ENCODE assay signal across 1 cellular context in genomic region chr9:137114613-137115393, GRCh38.
TF ChIP-seq lines count a peak whose summit lies in the region.

TSS of gene DPP7 (minus strand) at chr9:137114733. CDS start at chr9:137114713, 20 bp downstream.

TF ChIP-seq in K562, 482 proteins besides CTCF, POLR2A, EP300 and RAD21 (continued from another document and continues in another):
- TF ChIP-seq POLR3G (IDR thresholded peaks at IDR 0.05; ENCODE audit: extremely low read depth, insufficient read length, insufficient replicate concordance) (no peak), MIER1 (IDR thresholded peaks at IDR 0.05; ENCODE audit: low read depth) (no peak), SMARCB1 (IDR thresholded peaks at IDR 0.05; ENCODE audit: insufficient read length, low read depth) (no peak), ILF3 (IDR thresholded peaks at IDR 0.05; ENCODE audit: borderline replicate concordance) (peak; percentile 54; the same call in 1 of the 2 replicates), NBN (IDR thresholded peaks at IDR 0.05; ENCODE audit: low read depth) (no peak), ZNF347 (CRISPR knock-in tag; IDR thresholded peaks at IDR 0.05; ENCODE audit: low read depth) (no peak), ZKSCAN8 (CRISPR knock-in tag; IDR thresholded peaks at IDR 0.05) (no peak), MCM5 (IDR thresholded peaks at IDR 0.05; ENCODE audit: low read depth) (no peak), ZNF184 (CRISPR knock-in tag; IDR thresholded peaks at IDR 0.05) (no peak), CBFB (CRISPR knock-in tag; IDR thresholded peaks at IDR 0.05) (no peak), STAT6 (CRISPR knock-in tag; IDR thresholded peaks at IDR 0.05) (no peak), ZNF197 (CRISPR knock-in tag; IDR thresholded peaks at IDR 0.05; ENCODE audit: low read depth) (no peak), ARID3B (CRISPR knock-in tag; IDR thresholded peaks at IDR 0.05; ENCODE audit: borderline replicate concordance) (no peak), GABPB2 (CRISPR knock-in tag; conservative IDR thresholded peaks at IDR 0.05) (no peak), NCOA6 (IDR thresholded peaks at IDR 0.05) (no peak), NFRKB (IDR thresholded peaks at IDR 0.05; ENCODE audit: low read depth) (no peak), ZEB2 (IDR thresholded peaks at IDR 0.05) (no peak), GTF2A2 (tag; IDR thresholded peaks at IDR 0.05) (no peak), NFIX (CRISPR knock-in tag; IDR thresholded peaks at IDR 0.05; ENCODE audit: low read depth) (no peak), YBX1 (IDR thresholded peaks at IDR 0.05) (no peak), GABPA (tag; conservative IDR thresholded peaks at IDR 0.05; ENCODE audit: low read depth) (peak; percentile 26; the same call in 1 of the 2 replicates), PRMT5 (CRISPR knock-in tag; IDR thresholded peaks at IDR 0.05) (no peak), HNRNPUL1 (IDR thresholded peaks at IDR 0.05; ENCODE audit: low read length) (no peak), ARID2 (IDR thresholded peaks at IDR 0.05) (no peak), FOXK2 (conservative IDR thresholded peaks at IDR 0.05 in 1 of 2, IDR thresholded peaks at IDR 0.05 in 1 of 2; ENCODE audit: low read depth in 2 of 2) (no peak), HMGXB4 (CRISPR knock-in tag; IDR thresholded peaks at IDR 0.05) (no peak), KDM5B (IDR thresholded peaks at IDR 0.05; ENCODE audit: insufficient replicate concordance, low read depth, low read length) (peak; percentile 40), DNMT1 (IDR thresholded peaks at IDR 0.05) (no peak), PHB2 (IDR thresholded peaks at IDR 0.05; ENCODE audit: low read depth) (no peak), CHCHD3 (CRISPR knock-in tag; IDR thresholded peaks at IDR 0.05) (no peak), KDM2B (CRISPR knock-in tag; IDR thresholded peaks at IDR 0.05) (peak; percentile 19; the same call in 1 of the 2 replicates), JUN (IDR thresholded peaks at IDR 0.05; ENCODE audit: borderline replicate concordance, low read depth, low read length) (peak; percentile 27; the same call in 1 of the 2 replicates), JUN (CRISPR knock-in tag; IDR thresholded peaks at IDR 0.05; ENCODE audit: borderline replicate concordance) (peak; percentile 52; the same call in 1 of the 2 replicates), THRAP3 (IDR thresholded peaks at IDR 0.05; ENCODE audit: borderline replicate concordance) (no peak)
- TF ChIP-seq, protein P1, sequence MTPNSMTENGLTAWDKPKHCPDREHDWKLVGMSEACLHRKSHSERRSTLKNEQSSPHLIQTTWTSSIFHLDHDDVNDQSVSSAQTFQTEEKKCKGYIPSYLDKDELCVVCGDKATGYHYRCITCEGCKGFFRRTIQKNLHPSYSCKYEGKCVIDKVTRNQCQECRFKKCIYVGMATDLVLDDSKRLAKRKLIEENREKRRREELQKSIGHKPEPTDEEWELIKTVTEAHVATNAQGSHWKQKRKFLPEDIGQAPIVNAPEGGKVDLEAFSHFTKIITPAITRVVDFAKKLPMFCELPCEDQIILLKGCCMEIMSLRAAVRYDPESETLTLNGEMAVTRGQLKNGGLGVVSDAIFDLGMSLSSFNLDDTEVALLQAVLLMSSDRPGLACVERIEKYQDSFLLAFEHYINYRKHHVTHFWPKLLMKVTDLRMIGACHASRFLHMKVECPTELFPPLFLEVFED (CRISPR knock-in tag; conservative IDR thresholded peaks at IDR 0.05) = no peak
- TF ChIP-seq, protein P2, sequence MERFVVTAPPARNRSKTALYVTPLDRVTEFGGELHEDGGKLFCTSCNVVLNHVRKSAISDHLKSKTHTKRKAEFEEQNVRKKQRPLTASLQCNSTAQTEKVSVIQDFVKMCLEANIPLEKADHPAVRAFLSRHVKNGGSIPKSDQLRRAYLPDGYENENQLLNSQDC (CRISPR knock-in tag; IDR thresholded peaks at IDR 0.05) = no peak
- TF ChIP-seq, protein P3, sequence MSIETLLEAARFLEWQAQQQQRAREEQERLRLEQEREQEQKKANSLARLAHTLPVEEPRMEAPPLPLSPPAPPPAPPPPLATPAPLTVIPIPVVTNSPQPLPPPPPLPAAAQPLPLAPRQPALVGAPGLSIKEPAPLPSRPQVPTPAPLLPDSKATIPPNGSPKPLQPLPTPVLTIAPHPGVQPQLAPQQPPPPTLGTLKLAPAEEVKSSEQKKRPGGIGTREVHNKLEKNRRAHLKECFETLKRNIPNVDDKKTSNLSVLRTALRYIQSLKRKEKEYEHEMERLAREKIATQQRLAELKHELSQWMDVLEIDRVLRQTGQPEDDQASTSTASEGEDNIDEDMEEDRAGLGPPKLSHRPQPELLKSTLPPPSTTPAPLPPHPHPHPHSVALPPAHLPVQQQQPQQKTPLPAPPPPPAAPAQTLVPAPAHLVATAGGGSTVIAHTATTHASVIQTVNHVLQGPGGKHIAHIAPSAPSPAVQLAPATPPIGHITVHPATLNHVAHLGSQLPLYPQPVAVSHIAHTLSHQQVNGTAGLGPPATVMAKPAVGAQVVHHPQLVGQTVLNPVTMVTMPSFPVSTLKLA (conservative IDR thresholded peaks at IDR 0.05) = peak; percentile 59 to 87; a peak in 3 of 4 replicates
- TF ChIP-seq, protein P4, sequence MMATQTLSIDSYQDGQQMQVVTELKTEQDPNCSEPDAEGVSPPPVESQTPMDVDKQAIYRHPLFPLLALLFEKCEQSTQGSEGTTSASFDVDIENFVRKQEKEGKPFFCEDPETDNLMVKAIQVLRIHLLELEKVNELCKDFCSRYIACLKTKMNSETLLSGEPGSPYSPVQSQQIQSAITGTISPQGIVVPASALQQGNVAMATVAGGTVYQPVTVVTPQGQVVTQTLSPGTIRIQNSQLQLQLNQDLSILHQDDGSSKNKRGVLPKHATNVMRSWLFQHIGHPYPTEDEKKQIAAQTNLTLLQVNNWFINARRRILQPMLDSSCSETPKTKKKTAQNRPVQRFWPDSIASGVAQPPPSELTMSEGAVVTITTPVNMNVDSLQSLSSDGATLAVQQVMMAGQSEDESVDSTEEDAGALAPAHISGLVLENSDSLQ (IDR thresholded peaks at IDR 0.05) = no peak
- TF ChIP-seq, protein P5, sequence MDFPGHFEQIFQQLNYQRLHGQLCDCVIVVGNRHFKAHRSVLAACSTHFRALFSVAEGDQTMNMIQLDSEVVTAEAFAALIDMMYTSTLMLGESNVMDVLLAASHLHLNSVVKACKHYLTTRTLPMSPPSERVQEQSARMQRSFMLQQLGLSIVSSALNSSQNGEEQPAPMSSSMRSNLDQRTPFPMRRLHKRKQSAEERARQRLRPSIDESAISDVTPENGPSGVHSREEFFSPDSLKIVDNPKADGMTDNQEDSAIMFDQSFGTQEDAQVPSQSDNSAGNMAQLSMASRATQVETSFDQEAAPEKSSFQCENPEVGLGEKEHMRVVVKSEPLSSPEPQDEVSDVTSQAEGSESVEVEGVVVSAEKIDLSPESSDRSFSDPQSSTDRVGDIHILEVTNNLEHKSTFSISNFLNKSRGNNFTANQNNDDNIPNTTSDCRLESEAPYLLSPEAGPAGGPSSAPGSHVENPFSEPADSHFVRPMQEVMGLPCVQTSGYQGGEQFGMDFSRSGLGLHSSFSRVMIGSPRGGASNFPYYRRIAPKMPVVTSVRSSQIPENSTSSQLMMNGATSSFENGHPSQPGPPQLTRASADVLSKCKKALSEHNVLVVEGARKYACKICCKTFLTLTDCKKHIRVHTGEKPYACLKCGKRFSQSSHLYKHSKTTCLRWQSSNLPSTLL (IDR thresholded peaks at IDR 0.05) = no peak
- TF ChIP-seq, protein P6, sequence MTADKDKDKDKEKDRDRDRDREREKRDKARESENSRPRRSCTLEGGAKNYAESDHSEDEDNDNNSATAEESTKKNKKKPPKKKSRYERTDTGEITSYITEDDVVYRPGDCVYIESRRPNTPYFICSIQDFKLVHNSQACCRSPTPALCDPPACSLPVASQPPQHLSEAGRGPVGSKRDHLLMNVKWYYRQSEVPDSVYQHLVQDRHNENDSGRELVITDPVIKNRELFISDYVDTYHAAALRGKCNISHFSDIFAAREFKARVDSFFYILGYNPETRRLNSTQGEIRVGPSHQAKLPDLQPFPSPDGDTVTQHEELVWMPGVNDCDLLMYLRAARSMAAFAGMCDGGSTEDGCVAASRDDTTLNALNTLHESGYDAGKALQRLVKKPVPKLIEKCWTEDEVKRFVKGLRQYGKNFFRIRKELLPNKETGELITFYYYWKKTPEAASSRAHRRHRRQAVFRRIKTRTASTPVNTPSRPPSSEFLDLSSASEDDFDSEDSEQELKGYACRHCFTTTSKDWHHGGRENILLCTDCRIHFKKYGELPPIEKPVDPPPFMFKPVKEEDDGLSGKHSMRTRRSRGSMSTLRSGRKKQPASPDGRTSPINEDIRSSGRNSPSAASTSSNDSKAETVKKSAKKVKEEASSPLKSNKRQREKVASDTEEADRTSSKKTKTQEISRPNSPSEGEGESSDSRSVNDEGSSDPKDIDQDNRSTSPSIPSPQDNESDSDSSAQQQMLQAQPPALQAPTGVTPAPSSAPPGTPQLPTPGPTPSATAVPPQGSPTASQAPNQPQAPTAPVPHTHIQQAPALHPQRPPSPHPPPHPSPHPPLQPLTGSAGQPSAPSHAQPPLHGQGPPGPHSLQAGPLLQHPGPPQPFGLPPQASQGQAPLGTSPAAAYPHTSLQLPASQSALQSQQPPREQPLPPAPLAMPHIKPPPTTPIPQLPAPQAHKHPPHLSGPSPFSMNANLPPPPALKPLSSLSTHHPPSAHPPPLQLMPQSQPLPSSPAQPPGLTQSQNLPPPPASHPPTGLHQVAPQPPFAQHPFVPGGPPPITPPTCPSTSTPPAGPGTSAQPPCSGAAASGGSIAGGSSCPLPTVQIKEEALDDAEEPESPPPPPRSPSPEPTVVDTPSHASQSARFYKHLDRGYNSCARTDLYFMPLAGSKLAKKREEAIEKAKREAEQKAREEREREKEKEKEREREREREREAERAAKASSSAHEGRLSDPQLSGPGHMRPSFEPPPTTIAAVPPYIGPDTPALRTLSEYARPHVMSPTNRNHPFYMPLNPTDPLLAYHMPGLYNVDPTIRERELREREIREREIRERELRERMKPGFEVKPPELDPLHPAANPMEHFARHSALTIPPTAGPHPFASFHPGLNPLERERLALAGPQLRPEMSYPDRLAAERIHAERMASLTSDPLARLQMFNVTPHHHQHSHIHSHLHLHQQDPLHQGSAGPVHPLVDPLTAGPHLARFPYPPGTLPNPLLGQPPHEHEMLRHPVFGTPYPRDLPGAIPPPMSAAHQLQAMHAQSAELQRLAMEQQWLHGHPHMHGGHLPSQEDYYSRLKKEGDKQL (CRISPR knock-in tag; IDR thresholded peaks at IDR 0.05; ENCODE audit: borderline replicate concordance) = no peak
- TF ChIP-seq, protein P7, sequence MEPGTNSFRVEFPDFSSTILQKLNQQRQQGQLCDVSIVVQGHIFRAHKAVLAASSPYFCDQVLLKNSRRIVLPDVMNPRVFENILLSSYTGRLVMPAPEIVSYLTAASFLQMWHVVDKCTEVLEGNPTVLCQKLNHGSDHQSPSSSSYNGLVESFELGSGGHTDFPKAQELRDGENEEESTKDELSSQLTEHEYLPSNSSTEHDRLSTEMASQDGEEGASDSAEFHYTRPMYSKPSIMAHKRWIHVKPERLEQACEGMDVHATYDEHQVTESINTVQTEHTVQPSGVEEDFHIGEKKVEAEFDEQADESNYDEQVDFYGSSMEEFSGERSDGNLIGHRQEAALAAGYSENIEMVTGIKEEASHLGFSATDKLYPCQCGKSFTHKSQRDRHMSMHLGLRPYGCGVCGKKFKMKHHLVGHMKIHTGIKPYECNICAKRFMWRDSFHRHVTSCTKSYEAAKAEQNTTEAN (CRISPR knock-in tag; IDR thresholded peaks at IDR 0.05) = no peak
